In the genomic region with DNA sequence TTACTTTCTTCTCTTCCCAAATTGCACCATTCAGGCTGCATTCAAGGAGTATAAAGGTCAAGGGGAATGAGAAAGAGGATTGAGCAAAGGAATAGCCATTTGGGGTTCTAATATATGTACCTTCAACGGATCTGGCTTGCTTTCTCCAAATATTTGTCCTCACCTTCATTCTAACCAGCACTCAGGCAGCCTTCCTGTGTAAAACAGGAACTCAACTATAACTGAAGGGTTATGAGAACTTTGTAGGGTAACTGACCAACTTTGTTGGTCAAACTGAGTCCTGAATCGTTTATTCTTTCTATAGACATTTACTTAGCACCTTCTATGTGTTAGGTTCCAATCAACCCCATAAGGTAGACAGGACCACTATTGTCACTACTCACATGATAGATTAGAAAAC, we compare ENCODE assay signal across 32 cellular contexts.
"Had no signal": no experiment of that assay in that cellular context is flagged by ENCODE, and none has a peak within 500 bp of the region (broad histone marks: within the 10 kb centered on the region; RNA-seq: fewer than 3 reads in every experiment).

No MANE protein-coding gene starts in this region.

- H3K27me3 Mint-ChIP-seq: activated naive CD8-positive, alpha-beta T cell had no signal

- H3K27ac Mint-ChIP-seq: natural killer cell; neural progenitor cell; stimulated activated effector memory CD8-positive, alpha-beta T cell treated with anti-CD3 and anti-CD28 coated beads, Interleukin-12 subunit alpha, Interleukin-12 subunit beta, amount 100 ng/mL, for 72 hours had no signal

- H3K4me2 ChIP-seq: hepatocyte, neural progenitor cell had no signal

- H3K4me3 Mint-ChIP-seq: activated naive CD8-positive, alpha-beta T cell; natural killer cell; neural progenitor cell; stimulated activated effector memory CD8-positive, alpha-beta T cell treated with anti-CD3 and anti-CD28 coated beads, Interleukin-12 subunit alpha, Interleukin-12 subunit beta, amount 100 ng/mL, for 72 hours had no signal

- H2AFZ ChIP-seq: hepatocyte, neural progenitor cell had no signal

- H3K79me2 ChIP-seq: hepatocyte had no signal

- H3K36me3 ChIP-seq: colonic mucosa, gastroesophageal sphincter, left ventricle myocardium inferior, neural progenitor cell, stomach, thyroid gland, upper lobe of left lung, vagina, WERI-Rb-1 had no signal

- DNase-seq: activated CD4-positive, alpha-beta T cell treated with anti-CD3 and anti-CD28 coated beads for 48 hours; activated CD4-positive, alpha-beta T cell treated with anti-CD3 and anti-CD28 coated beads, Interleukin-2, amount 50 U/mL, for 48 hours; activated CD8-positive, alpha-beta memory T cell treated with anti-CD3 and anti-CD28 coated beads for 24 hours; activated effector memory CD4-positive, alpha-beta T cell treated with Interleukin-2 at 50 U/mL for 16 hours; activated naive CD4-positive, alpha-beta T cell treated with Interleukin-2 at 50 U/mL for 16 hours; anterior cingulate cortex; cerebellar nuclear complex; colonic mucosa; dorsolateral prefrontal cortex; effector memory CD4-positive, alpha-beta T cell; islet precursor cell; left ventricle myocardium inferior; mesendoderm; natural killer cell; occipital lobe; posterior cingulate gyrus; right cardiac atrium; stimulated activated CD4-positive, alpha-beta T cell treated with anti-CD3 and anti-CD28 coated beads, Interleukin-4, amount 100 ng/mL, for 24 hours; stomach; T-helper 9 cell; thyroid gland; upper lobe of left lung; WERI-Rb-1 had no signal

- H3K27me3 ChIP-seq: colonic mucosa, dorsolateral prefrontal cortex, gastroesophageal sphincter, hepatocyte, neural progenitor cell, stomach, thyroid gland, upper lobe of left lung, vagina had no signal

- H3K4me1 ChIP-seq: colonic mucosa, gastroesophageal sphincter, neural progenitor cell, vagina had no signal

- FAIRE-seq: bronchial epithelial cell had no signal

- ATAC-seq: activated CD4-positive, CD25-positive, alpha-beta regulatory T cell treated with anti-CD3 and anti-CD28 coated beads, Interleukin-2, amount 50 U/mL, for 24 hours; gastroesophageal sphincter; natural killer cell; right cardiac atrium; stimulated activated effector memory CD8-positive, alpha-beta T cell treated with anti-CD3 and anti-CD28 coated beads, Interleukin-12 subunit alpha, Interleukin-12 subunit beta, amount 100 ng/mL, for 72 hours had no signal

- H3K9me3 ChIP-seq: colonic mucosa, gastroesophageal sphincter, left ventricle myocardium inferior, stomach, thyroid gland, upper lobe of left lung, vagina had no signal

- H3K4me3 ChIP-seq: colonic mucosa, dorsolateral prefrontal cortex, gastroesophageal sphincter, hepatocyte, left ventricle myocardium inferior, lung, neural progenitor cell, stomach, thyroid gland, upper lobe of left lung, vagina had no signal

- H3K27ac ChIP-seq: colonic mucosa, gastroesophageal sphincter, hepatocyte, left ventricle myocardium inferior, neural progenitor cell, stomach, thyroid gland, vagina, WERI-Rb-1 had no signal

- H3K9ac ChIP-seq: neural progenitor cell had no signal

- H3K9me3 Mint-ChIP-seq: natural killer cell; neural progenitor cell; stimulated activated effector memory CD8-positive, alpha-beta T cell treated with anti-CD3 and anti-CD28 coated beads, Interleukin-12 subunit alpha, Interleukin-12 subunit beta, amount 100 ng/mL, for 72 hours had no signal
